Comparison of ENCODE assay signal across 8 cellular contexts in the genomic region with DNA sequence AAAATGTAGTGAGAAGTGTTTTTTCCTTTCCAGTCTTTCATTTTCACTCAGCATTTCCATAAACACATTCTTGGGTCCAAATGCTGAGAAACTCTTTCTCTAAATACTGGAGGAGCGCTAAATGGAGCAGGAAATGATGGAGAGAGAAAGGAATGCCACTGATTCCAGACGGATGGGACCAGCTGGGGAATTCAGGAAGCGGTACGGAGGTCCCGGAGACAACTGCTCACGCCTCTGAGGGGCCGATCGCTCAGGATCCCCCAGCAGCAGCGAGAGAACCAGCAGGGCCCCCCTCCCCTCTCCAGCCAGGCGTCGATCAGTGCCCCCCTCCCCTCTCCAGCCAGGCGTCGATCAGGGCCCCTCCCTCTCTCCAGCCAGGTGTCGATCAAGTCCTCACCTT. TPM values are rescaled to one million over a fixed set of nuclear protein-coding genes. Genes with fewer than 3 reads are reported as not detected.
DNase-seq lines count a peak whose midpoint lies in the region; ATAC-seq lines count a peak whose summit lies in the region.

No MANE protein-coding gene starts in this region.

- peak; percentile 16 for DNase-seq in NCI-H2227 (lab: John Stamatoyannopoulos, UW; ENCODE audit: unreplicated experiment)
- no peak for DNase-seq in NCI-H2227 treated with DMSO at 0.1 percent for 48 hours (lab: John Stamatoyannopoulos, UW)
- peak; percentile 90 for DNase-seq in astrocyte of the hippocampus (ENCODE audit: low read depth, low spot score)
- peak; percentile 69 for DNase-seq in iPS-NIHi11 (ENCODE audit: low spot score)
- no peak for DNase-seq in occipital lobe (lab: John Stamatoyannopoulos, UW)

- H3K9me3 Mint-ChIP-seq in stimulated activated naive CD8-positive, alpha-beta T cell treated with anti-CD3 and anti-CD28 coated beads, Interleukin-15, Interleukin-2, amounts not matched to agents 100 ng/mL and 50 ng/mL, for 24 hours, result no peaks in the 10 kb centered on the region

- H3K4me1 Mint-ChIP-seq in stimulated activated naive CD8-positive, alpha-beta T cell treated with anti-CD3 and anti-CD28 coated beads, Interleukin-15, Interleukin-2, amounts not matched to agents 100 ng/mL and 50 ng/mL, for 24 hours (ENCODE audit: low read depth), result peaks cover 77% of the 10 kb centered on the region

- peak overlapping the region; percentile 42 for H3K27ac Mint-ChIP-seq in stimulated activated naive CD8-positive, alpha-beta T cell treated with anti-CD3 and anti-CD28 coated beads, Interleukin-15, Interleukin-2, amounts not matched to agents 100 ng/mL and 50 ng/mL, for 24 hours

- no peaks in the 10 kb centered on the region for H3K27me3 Mint-ChIP-seq in stimulated activated naive CD8-positive, alpha-beta T cell treated with anti-CD3 and anti-CD28 coated beads, Interleukin-15, Interleukin-2, amounts not matched to agents 100 ng/mL and 50 ng/mL, for 24 hours

- no peak for ATAC-seq in HG02759 (IDR thresholded peaks at IDR 0.05; ENCODE audit: unreplicated experiment)
- no peak for ATAC-seq in GM18519 (IDR thresholded peaks at IDR 0.05; ENCODE audit: low FRiP score, unreplicated experiment)

- peak overlapping the region; percentile 58 for H3K4me3 Mint-ChIP-seq in stimulated activated naive CD8-positive, alpha-beta T cell treated with anti-CD3 and anti-CD28 coated beads, Interleukin-15, Interleukin-2, amounts not matched to agents 100 ng/mL and 50 ng/mL, for 24 hours

- peaks cover 13% of the 10 kb centered on the region for H3K36me3 Mint-ChIP-seq in stimulated activated naive CD8-positive, alpha-beta T cell treated with anti-CD3 and anti-CD28 coated beads, Interleukin-15, Interleukin-2, amounts not matched to agents 100 ng/mL and 50 ng/mL, for 24 hours (ENCODE audit: low read depth)

RNA-seq across cellular contexts. Expression of gene RASA3, which starts 13.2 kb away (rescaled TPM):
- total RNA-seq in occipital lobe, result 14.2 TPM

RNA-seq across cellular contexts. Expression of gene CFAP97D2, which starts 59.9 kb away (rescaled TPM):
- not detected for total RNA-seq in occipital lobe

Comparison
In these comparisons a context has a peak if more than half of its experiments do, and no peak if none do; other contexts are left out.
1. DNase-seq: peak in NCI-H2227 (single experiment), astrocyte of the hippocampus (single experiment) and iPS-NIHi11 (single experiment); none in NCI-H2227 treated with DMSO at 0.1 percent for 48 hours (single experiment) and occipital lobe (single experiment).